Comparison of ENCODE assay signal across 9 cellular contexts in the genomic region with DNA sequence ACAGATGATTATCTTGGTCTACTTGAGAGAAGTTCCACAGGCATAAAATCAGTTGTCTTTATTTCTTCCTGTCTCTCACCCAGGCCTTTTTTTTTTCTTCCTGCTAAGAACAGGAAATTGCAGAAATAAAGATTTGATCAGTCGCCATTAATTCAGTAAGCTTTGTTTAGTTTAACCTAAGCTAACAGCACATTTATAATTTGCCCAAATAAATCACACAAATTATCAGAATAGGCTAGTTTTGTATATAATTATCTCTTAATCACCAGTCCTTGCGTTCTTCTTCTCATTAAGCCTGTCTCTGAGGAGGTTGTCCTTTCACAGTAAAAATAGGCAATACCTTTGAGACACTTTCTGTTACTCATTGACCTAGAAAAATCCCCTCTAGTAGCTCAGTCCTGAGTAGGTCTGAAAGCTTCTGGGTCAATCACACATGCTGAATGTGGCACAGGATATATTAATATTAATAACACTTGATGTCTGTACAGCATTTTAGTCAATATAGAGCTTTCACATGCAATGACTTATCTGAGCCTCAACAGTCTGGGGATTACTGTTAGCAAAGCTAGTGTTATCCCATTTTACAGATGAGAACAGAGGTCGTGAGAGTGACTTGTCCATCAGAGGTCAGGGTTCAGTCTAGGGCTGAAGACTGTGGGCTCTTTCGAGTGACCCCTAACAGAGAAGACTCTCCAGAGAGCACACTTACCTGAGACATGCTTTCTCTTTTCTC. TPM values are rescaled to one million over a fixed set of nuclear protein-coding genes. Genes with fewer than 3 reads are reported as not detected.
DNase-seq lines count a peak whose midpoint lies in the region; ATAC-seq and TF ChIP-seq lines count a peak whose summit lies in the region.
"Had no signal": no experiment of that assay in that cellular context is flagged by ENCODE, and none has a peak within 500 bp of the region (broad histone marks: within the 10 kb centered on the region; RNA-seq: fewer than 3 reads in every experiment).

No MANE protein-coding gene starts in this region.

- peak overlapping the region; percentile 64 to 85 (median 74) for H3K4me3 Mint-ChIP-seq in CD4-positive, alpha-beta memory T cell
- peak overlapping the region; percentile 97 for H3K4me3 Mint-ChIP-seq in activated T-helper 17 cell treated with anti-CD3 and anti-CD28 coated beads, Interleukin-2, amount 50 U/mL, for 72 hours

- no peaks in the 10 kb centered on the region for H3K36me3 ChIP-seq in CD4-positive, alpha-beta memory T cell (ENCODE audit: insufficient read depth, low read length)
- H3K36me3 ChIP-seq in WERI-Rb-1 = no peaks in the 10 kb centered on the region

- ATAC-seq in GM19395 (IDR thresholded peaks at IDR 0.05; ENCODE audit: unreplicated experiment) = peak; percentile 91
- peak; percentile 91 for ATAC-seq in HG03135 (IDR thresholded peaks at IDR 0.05; ENCODE audit: unreplicated experiment)
- peak; percentile 81 for ATAC-seq in activated T-helper 17 cell treated with anti-CD3 and anti-CD28 coated beads, Interleukin-2, amount 50 U/mL, for 72 hours (replicated peaks)

- no peaks in the 10 kb centered on the region for H3K9me3 ChIP-seq in CD4-positive, alpha-beta memory T cell (ENCODE audit: control insufficient read depth in 1 of 2, low read length in 2 of 2)
- H3K9me3 ChIP-seq in WERI-Rb-1 (ENCODE audit: severe bottlenecking) = no peaks in the 10 kb centered on the region

- peak overlapping the region; percentile 2 to 7 for H3K4me3 ChIP-seq in CD4-positive, alpha-beta memory T cell (ENCODE audit: low read length in 2 of 2)
- no peak overlapping the region for H3K4me3 ChIP-seq in WERI-Rb-1 (ENCODE audit: low read depth, low read length)

- no peak for TF ChIP-seq CTCF in WERI-Rb-1 (IDR thresholded peaks at IDR 0.05; ENCODE audit: low read depth, low read length)

- peak in 1 of 5 donors; percentile 53 for DNase-seq in CD4-positive, alpha-beta memory T cell
- DNase-seq in GM19240 (ENCODE audit: insufficient read length, low spot score) (no peak), NCI-H1092 treated with DMSO at 0.1 percent for 48 hours (lab: John Stamatoyannopoulos, UW) (no peak), WERI-Rb-1 (no peak), NOMO-1 treated with DMSO at 0.1 percent for 48 hours (lab: John Stamatoyannopoulos, UW; ENCODE audit: unreplicated experiment) (no peak)
- DNase-seq: amniotic stem cell had no signal

- POLR2A ChIA-PET in CD4-positive, alpha-beta memory T cell (lab: Charles Lee; ENCODE audit: partially characterized antibody) = interaction anchor here (0.6 to 6.3 kb wide), 26 partner anchors 7 to 105 kb away, joined by 3 to 183 read pairs (median 9); a partner anchor contains a TSS

- peaks cover 92% of the 10 kb centered on the region for H3K4me1 ChIP-seq in CD4-positive, alpha-beta memory T cell (ENCODE audit: insufficient read depth, low read length)

- no peaks in the 10 kb centered on the region for H3K27me3 Mint-ChIP-seq in CD4-positive, alpha-beta memory T cell
- H3K27me3 Mint-ChIP-seq in activated T-helper 17 cell treated with anti-CD3 and anti-CD28 coated beads, Interleukin-2, amount 50 U/mL, for 72 hours = no peaks in the 10 kb centered on the region

- CTCF ChIA-PET in CD4-positive, alpha-beta memory T cell (lab: Charles Lee; ENCODE audit: partially characterized antibody) = interaction anchor here (0.8 to 3.2 kb wide), 12 partner anchors 12 to 106 kb away, joined by 3 to 21 read pairs (median 4); no protein-coding TSS in a partner anchor

- peak overlapping the region; percentile 91 to 98 (median 95) for H3K27ac Mint-ChIP-seq in CD4-positive, alpha-beta memory T cell
- H3K27ac Mint-ChIP-seq in activated T-helper 17 cell treated with anti-CD3 and anti-CD28 coated beads, Interleukin-2, amount 50 U/mL, for 72 hours = peak overlapping the region; percentile 99

- peak overlapping the region; percentile 55 for H3K27ac ChIP-seq in CD4-positive, alpha-beta memory T cell (ENCODE audit: low read depth, low read length)
- no peak overlapping the region for H3K27ac ChIP-seq in WERI-Rb-1

- intact Hi-C loops in CD4-positive, alpha-beta memory T cell (cut with micrococcal nuclease) = loop anchor here (1.0 kb wide), 1 partner anchor 29 kb away; no protein-coding TSS in a partner anchor

- H3K27me3 ChIP-seq in CD4-positive, alpha-beta memory T cell (ENCODE audit: insufficient read depth, low read length) = no peaks in the 10 kb centered on the region
- no peaks in the 10 kb centered on the region for H3K27me3 ChIP-seq in WERI-Rb-1 (ENCODE audit: insufficient read depth, low read depth, severe bottlenecking)

- H3K36me3 Mint-ChIP-seq in CD4-positive, alpha-beta memory T cell = peaks cover 0 to 3% of the 10 kb centered on the region in 2 donors
- no peaks in the 10 kb centered on the region for H3K36me3 Mint-ChIP-seq in activated T-helper 17 cell treated with anti-CD3 and anti-CD28 coated beads, Interleukin-2, amount 50 U/mL, for 72 hours (ENCODE audit: low read depth)

- H3K4me1 Mint-ChIP-seq in CD4-positive, alpha-beta memory T cell = peaks cover 65 to 93% (median 80%) of the 10 kb centered on the region in 4 donors
- H3K4me1 Mint-ChIP-seq in activated T-helper 17 cell treated with anti-CD3 and anti-CD28 coated beads, Interleukin-2, amount 50 U/mL, for 72 hours = peaks cover 49% of the 10 kb centered on the region

- H3K9me3 Mint-ChIP-seq in CD4-positive, alpha-beta memory T cell = peaks cover 0 to 4% (median 0%) of the 10 kb centered on the region in 8 donors
- no peaks in the 10 kb centered on the region for H3K9me3 Mint-ChIP-seq in activated T-helper 17 cell treated with anti-CD3 and anti-CD28 coated beads, Interleukin-2, amount 50 U/mL, for 72 hours

RNA-seq across cellular contexts. Expression of a gene that starts 11.2 kb away (rescaled TPM):
- total RNA-seq in CD4-positive, alpha-beta memory T cell = 100 to 1,000 TPM; 234 to 243 TPM
- 10 to 100 TPM; 79.7 to 93.1 TPM for polyA plus RNA-seq in CD4-positive, alpha-beta memory T cell
- total RNA-seq in activated T-helper 17 cell treated with anti-CD3 and anti-CD28 coated beads, Interleukin-2, amount 50 U/mL, for 72 hours = 100 to 1,000 TPM; 168 to 190 TPM
